ENCODE assay signal across 18 cellular contexts in the genomic region with DNA sequence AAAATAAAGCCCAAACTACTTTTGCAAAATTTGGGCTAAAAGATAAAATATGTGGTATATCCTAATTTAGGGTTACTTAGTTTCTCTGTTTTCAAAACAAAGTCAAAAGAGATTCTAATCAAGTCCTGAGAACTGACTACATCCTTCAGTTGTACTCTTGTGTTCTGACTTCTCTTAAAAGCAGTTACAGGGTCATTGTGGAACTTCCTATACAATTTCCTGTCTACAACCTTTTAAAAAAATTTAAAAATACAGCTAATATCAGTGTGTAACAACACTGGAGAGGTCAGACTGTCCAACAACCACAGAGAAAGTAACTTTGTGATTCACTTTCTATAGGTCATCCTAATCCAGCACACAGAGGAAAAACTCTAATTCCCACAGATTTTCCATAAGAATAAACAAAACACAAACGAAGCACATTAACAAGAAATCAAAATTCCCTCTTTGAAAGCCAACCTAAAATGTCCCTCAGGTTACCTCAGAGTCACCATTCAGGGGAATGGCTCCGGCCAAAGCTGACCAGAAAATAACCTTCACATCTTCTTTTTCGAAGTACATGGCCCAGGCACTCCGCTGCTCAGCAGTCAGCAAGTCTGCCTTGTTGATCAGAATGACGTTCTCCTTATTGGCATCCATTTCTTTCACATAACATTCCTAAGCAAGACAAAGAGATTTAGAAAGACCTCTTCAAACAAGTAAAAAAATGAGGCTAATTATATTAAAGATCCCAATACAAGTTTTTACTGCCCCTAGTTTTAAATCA.
"Had no signal": no experiment of that assay in that cellular context is flagged by ENCODE, and none has a peak within 500 bp of the region (broad histone marks: within the 10 kb centered on the region; RNA-seq: fewer than 3 reads in every experiment).

No MANE protein-coding gene starts in this region.

- H3K27me3 Mint-ChIP-seq: activated naive CD8-positive, alpha-beta T cell; natural killer cell treated with Interleukin-12 subunit alpha and Interleukin-12 subunit beta and Interleukin-15 and Interleukin-18, amount 100 ng/mL, for 72 hours; stimulated activated naive CD8-positive, alpha-beta T cell treated with anti-CD3 and anti-CD28 coated beads, Interleukin-15, Interleukin-2, amounts not matched to agents 100 ng/mL and 50 ng/mL, for 24 hours had no signal

- DNase-seq: activated CD4-positive, alpha-beta T cell treated with anti-CD3 and anti-CD28 coated beads for 4 hours; activated effector memory CD4-positive, alpha-beta T cell treated with Interleukin-2 at 50 U/mL for 16 hours; amniotic stem cell; caudate nucleus; colonic mucosa; effector memory CD4-positive, alpha-beta T cell; hippocampal formation; left lung; mesendoderm; posterior cingulate gyrus; retina; stimulated activated CD4-positive, alpha-beta T cell treated with anti-CD3 and anti-CD28 coated beads, Interleukin-4, amount 100 ng/mL, for 4 hours; stimulated activated CD8-positive, alpha-beta memory T cell treated with anti-CD3 and anti-CD28 coated beads, Interleukin-4, amount 100 ng/mL, for 48 hours; T-helper 1 cell had no signal

- H3K36me3 ChIP-seq: colonic mucosa had no signal

- H3K27ac ChIP-seq: colonic mucosa had no signal

- H3K4me3 ChIP-seq: colonic mucosa, left lung, skin epidermis had no signal

- H3K9me3 ChIP-seq: colonic mucosa, left lung had no signal

- H3K4me1 ChIP-seq: colonic mucosa had no signal

- H3K27me3 ChIP-seq: colonic mucosa, left lung had no signal

- H3K27ac Mint-ChIP-seq: activated naive CD8-positive, alpha-beta T cell; stimulated activated naive CD8-positive, alpha-beta T cell treated with anti-CD3 and anti-CD28 coated beads, Interleukin-15, Interleukin-2, amounts not matched to agents 100 ng/mL and 50 ng/mL, for 24 hours had no signal

- H3K4me3 Mint-ChIP-seq: activated naive CD8-positive, alpha-beta T cell; natural killer cell treated with Interleukin-12 subunit alpha and Interleukin-12 subunit beta and Interleukin-15 and Interleukin-18, amount 100 ng/mL, for 72 hours; stimulated activated naive CD8-positive, alpha-beta T cell treated with anti-CD3 and anti-CD28 coated beads, Interleukin-15, Interleukin-2, amounts not matched to agents 100 ng/mL and 50 ng/mL, for 24 hours had no signal

- H3K9me3 Mint-ChIP-seq: natural killer cell treated with Interleukin-12 subunit alpha and Interleukin-12 subunit beta and Interleukin-15 and Interleukin-18, amount 100 ng/mL, for 72 hours; stimulated activated naive CD8-positive, alpha-beta T cell treated with anti-CD3 and anti-CD28 coated beads, Interleukin-15, Interleukin-2, amounts not matched to agents 100 ng/mL and 50 ng/mL, for 24 hours had no signal
